ENCODE assay signal across 1 cellular context in genomic region chr9:128917151-128917849, GRCh38.
TF ChIP-seq lines count a peak whose summit lies in the region.

No MANE protein-coding gene starts in this region.

TF ChIP-seq in HepG2, 621 proteins besides CTCF, POLR2A, EP300 and RAD21 (continued from another document and continues in another):
- TF ChIP-seq, protein P1, sequence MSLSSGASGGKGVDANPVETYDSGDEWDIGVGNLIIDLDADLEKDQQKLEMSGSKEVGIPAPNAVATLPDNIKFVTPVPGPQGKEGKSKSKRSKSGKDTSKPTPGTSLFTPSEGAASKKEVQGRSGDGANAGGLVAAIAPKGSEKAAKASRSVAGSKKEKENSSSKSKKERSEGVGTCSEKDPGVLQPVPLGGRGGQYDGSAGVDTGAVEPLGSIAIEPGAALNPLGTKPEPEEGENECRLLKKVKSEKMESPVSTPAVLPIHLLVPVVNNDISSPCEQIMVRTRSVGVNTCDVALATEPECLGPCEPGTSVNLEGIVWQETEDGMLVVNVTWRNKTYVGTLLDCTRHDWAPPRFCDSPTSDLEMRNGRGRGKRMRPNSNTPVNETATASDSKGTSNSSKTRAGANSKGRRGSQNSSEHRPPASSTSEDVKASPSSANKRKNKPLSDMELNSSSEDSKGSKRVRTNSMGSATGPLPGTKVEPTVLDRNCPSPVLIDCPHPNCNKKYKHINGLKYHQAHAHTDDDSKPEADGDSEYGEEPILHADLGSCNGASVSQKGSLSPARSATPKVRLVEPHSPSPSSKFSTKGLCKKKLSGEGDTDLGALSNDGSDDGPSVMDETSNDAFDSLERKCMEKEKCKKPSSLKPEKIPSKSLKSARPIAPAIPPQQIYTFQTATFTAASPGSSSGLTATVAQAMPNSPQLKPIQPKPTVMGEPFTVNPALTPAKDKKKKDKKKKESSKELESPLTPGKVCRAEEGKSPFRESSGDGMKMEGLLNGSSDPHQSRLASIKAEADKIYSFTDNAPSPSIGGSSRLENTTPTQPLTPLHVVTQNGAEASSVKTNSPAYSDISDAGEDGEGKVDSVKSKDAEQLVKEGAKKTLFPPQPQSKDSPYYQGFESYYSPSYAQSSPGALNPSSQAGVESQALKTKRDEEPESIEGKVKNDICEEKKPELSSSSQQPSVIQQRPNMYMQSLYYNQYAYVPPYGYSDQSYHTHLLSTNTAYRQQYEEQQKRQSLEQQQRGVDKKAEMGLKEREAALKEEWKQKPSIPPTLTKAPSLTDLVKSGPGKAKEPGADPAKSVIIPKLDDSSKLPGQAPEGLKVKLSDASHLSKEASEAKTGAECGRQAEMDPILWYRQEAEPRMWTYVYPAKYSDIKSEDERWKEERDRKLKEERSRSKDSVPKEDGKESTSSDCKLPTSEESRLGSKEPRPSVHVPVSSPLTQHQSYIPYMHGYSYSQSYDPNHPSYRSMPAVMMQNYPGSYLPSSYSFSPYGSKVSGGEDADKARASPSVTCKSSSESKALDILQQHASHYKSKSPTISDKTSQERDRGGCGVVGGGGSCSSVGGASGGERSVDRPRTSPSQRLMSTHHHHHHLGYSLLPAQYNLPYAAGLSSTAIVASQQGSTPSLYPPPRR (CRISPR knock-in tag; IDR thresholded peaks at IDR 0.05; ENCODE audit: borderline replicate concordance) = peak; percentile 42; the same call in 1 of the 2 replicates
- TF ChIP-seq, protein P2, sequence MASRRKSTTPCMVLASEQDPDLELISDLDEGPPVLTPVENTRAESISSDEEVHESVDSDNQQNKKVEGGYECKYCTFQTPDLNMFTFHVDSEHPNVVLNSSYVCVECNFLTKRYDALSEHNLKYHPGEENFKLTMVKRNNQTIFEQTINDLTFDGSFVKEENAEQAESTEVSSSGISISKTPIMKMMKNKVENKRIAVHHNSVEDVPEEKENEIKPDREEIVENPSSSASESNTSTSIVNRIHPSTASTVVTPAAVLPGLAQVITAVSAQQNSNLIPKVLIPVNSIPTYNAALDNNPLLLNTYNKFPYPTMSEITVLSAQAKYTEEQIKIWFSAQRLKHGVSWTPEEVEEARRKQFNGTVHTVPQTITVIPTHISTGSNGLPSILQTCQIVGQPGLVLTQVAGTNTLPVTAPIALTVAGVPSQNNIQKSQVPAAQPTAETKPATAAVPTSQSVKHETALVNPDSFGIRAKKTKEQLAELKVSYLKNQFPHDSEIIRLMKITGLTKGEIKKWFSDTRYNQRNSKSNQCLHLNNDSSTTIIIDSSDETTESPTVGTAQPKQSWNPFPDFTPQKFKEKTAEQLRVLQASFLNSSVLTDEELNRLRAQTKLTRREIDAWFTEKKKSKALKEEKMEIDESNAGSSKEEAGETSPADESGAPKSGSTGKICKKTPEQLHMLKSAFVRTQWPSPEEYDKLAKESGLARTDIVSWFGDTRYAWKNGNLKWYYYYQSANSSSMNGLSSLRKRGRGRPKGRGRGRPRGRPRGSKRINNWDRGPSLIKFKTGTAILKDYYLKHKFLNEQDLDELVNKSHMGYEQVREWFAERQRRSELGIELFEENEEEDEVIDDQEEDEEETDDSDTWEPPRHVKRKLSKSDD (CRISPR knock-in tag; IDR thresholded peaks at IDR 0.05; ENCODE audit: low read depth) = peak; percentile 76
- TF ChIP-seq HIVEP1 (CRISPR knock-in tag; IDR thresholded peaks at IDR 0.05) = no peak; the same call in 1 of the 2 replicates
- TF ChIP-seq ZNF441 (CRISPR knock-in tag; IDR thresholded peaks at IDR 0.05; ENCODE audit: borderline replicate concordance) = peak; percentile 63; the same call in 1 of the 2 replicates
- TF ChIP-seq, protein P3, sequence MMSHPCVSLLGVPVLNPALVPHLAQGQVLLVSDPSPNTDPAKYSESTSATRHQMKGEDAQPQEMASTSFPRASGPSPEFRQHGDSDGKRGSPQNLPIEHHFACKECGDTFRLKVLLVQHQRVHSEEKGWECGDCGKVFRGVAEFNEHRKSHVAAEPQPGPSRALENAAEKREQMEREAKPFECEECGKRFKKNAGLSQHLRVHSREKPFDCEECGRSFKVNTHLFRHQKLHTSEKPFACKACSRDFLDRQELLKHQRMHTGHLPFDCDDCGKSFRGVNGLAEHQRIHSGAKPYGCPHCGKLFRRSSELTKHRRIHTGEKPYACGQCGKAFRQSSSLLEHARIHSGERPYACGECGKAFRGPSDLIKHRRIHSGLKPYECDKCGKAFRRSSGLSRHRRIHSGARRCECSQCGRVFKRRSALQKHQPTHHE (CRISPR knock-in tag; IDR thresholded peaks at IDR 0.05; ENCODE audit: borderline replicate concordance) = no peak
- TF ChIP-seq, protein P4, sequence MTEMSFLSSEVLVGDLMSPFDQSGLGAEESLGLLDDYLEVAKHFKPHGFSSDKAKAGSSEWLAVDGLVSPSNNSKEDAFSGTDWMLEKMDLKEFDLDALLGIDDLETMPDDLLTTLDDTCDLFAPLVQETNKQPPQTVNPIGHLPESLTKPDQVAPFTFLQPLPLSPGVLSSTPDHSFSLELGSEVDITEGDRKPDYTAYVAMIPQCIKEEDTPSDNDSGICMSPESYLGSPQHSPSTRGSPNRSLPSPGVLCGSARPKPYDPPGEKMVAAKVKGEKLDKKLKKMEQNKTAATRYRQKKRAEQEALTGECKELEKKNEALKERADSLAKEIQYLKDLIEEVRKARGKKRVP (CRISPR knock-in tag; IDR thresholded peaks at IDR 0.05) = 0 out of 4 replicates have a peak, but pooled peaks of 1 of the 2 experiments have one; percentile 48
- TF ChIP-seq AKAP8 (CRISPR knock-in tag; IDR thresholded peaks at IDR 0.05) = peak; percentile 81; the same call in 1 of the 2 replicates
- no peak for TF ChIP-seq LCORL (IDR thresholded peaks at IDR 0.05)
- peak; percentile 84; the same call in 1 of the 2 replicates for TF ChIP-seq LCORL (CRISPR knock-in tag; IDR thresholded peaks at IDR 0.05)
- no peak for TF ChIP-seq ZNF235 (CRISPR knock-in tag; IDR thresholded peaks at IDR 0.05; ENCODE audit: borderline replicate concordance)
- peak; percentile 27; the same call in 1 of the 2 replicates for TF ChIP-seq THAP11 (CRISPR knock-in tag; IDR thresholded peaks at IDR 0.05)
- TF ChIP-seq ZSCAN31 (CRISPR knock-in tag; IDR thresholded peaks at IDR 0.05; ENCODE audit: low read depth) = 0 out of 2 replicates have a peak, but pooled peaks have one; percentile 49
- TF ChIP-seq ZSCAN25 (CRISPR knock-in tag; IDR thresholded peaks at IDR 0.05) = 0 out of 2 replicates have a peak, but pooled peaks have one; percentile 66
- TF ChIP-seq NR2F6 (IDR thresholded peaks at IDR 0.05) = peak; percentile 24; the same call in 1 of the 2 replicates
- peak; percentile 59; the same call in 1 of the 2 replicates for TF ChIP-seq NR2F6 (CRISPR knock-in tag; IDR thresholded peaks at IDR 0.05)
- TF ChIP-seq ZNF547 (CRISPR knock-in tag; IDR thresholded peaks at IDR 0.05) = no peak
- peak; percentile 53; the same call in 1 of the 2 replicates for TF ChIP-seq ZMYM4 (CRISPR knock-in tag; IDR thresholded peaks at IDR 0.05)
- peak; percentile 43; the same call in 1 of the 2 replicates for TF ChIP-seq HNF4G (IDR thresholded peaks at IDR 0.05; ENCODE audit: borderline replicate concordance, low read depth, low read length)
- no peak; the same call in 1 of the 2 replicates for TF ChIP-seq HNF4G (CRISPR knock-in tag; IDR thresholded peaks at IDR 0.05; ENCODE audit: borderline replicate concordance, low read depth)
- TF ChIP-seq GATAD1 (CRISPR knock-in tag; IDR thresholded peaks at IDR 0.05) = 0 out of 2 replicates have a peak, but pooled peaks have one; percentile 17
- TF ChIP-seq REPIN1 (CRISPR knock-in tag; IDR thresholded peaks at IDR 0.05; ENCODE audit: borderline replicate concordance, low read depth) = 0 out of 2 replicates have a peak, but pooled peaks have one; percentile 38
- no peak for TF ChIP-seq THAP9 (CRISPR knock-in tag; IDR thresholded peaks at IDR 0.05; ENCODE audit: borderline replicate concordance)
- TF ChIP-seq, protein P5, sequence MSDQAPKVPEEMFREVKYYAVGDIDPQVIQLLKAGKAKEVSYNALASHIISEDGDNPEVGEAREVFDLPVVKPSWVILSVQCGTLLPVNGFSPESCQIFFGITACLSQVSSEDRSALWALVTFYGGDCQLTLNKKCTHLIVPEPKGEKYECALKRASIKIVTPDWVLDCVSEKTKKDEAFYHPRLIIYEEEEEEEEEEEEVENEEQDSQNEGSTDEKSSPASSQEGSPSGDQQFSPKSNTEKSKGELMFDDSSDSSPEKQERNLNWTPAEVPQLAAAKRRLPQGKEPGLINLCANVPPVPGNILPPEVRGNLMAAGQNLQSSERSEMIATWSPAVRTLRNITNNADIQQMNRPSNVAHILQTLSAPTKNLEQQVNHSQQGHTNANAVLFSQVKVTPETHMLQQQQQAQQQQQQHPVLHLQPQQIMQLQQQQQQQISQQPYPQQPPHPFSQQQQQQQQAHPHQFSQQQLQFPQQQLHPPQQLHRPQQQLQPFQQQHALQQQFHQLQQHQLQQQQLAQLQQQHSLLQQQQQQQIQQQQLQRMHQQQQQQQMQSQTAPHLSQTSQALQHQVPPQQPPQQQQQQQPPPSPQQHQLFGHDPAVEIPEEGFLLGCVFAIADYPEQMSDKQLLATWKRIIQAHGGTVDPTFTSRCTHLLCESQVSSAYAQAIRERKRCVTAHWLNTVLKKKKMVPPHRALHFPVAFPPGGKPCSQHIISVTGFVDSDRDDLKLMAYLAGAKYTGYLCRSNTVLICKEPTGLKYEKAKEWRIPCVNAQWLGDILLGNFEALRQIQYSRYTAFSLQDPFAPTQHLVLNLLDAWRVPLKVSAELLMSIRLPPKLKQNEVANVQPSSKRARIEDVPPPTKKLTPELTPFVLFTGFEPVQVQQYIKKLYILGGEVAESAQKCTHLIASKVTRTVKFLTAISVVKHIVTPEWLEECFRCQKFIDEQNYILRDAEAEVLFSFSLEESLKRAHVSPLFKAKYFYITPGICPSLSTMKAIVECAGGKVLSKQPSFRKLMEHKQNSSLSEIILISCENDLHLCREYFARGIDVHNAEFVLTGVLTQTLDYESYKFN (CRISPR knock-in tag; conservative IDR thresholded peaks at IDR 0.05) = peak; percentile 92
- TF ChIP-seq KLF12 (CRISPR knock-in tag; IDR thresholded peaks at IDR 0.05; ENCODE audit: borderline replicate concordance) = peak; percentile 60; the same call in 1 of the 2 replicates
- peak; percentile 81 for TF ChIP-seq ZNF772 (CRISPR knock-in tag; IDR thresholded peaks at IDR 0.05)
- no peak for TF ChIP-seq HNRNPLL (IDR thresholded peaks at IDR 0.05; ENCODE audit: low read depth, low read length, poor library complexity, severe bottlenecking)
- TF ChIP-seq, protein P6, sequence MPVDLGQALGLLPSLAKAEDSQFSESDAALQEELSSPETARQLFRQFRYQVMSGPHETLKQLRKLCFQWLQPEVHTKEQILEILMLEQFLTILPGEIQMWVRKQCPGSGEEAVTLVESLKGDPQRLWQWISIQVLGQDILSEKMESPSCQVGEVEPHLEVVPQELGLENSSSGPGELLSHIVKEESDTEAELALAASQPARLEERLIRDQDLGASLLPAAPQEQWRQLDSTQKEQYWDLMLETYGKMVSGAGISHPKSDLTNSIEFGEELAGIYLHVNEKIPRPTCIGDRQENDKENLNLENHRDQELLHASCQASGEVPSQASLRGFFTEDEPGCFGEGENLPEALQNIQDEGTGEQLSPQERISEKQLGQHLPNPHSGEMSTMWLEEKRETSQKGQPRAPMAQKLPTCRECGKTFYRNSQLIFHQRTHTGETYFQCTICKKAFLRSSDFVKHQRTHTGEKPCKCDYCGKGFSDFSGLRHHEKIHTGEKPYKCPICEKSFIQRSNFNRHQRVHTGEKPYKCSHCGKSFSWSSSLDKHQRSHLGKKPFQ (CRISPR knock-in tag; IDR thresholded peaks at IDR 0.05; ENCODE audit: insufficient replicate concordance) = peak; percentile 50
- TF ChIP-seq E2F2 (CRISPR knock-in tag; IDR thresholded peaks at IDR 0.05; ENCODE audit: borderline replicate concordance) = no peak
- TF ChIP-seq NRL (CRISPR knock-in tag; IDR thresholded peaks at IDR 0.05; ENCODE audit: borderline replicate concordance) = peak; percentile 65; the same call in 1 of the 2 replicates
- TF ChIP-seq FOXO1 (CRISPR knock-in tag; IDR thresholded peaks at IDR 0.05) = peak; percentile 23; the same call in 1 of the 2 replicates
- TF ChIP-seq ZSCAN21 (CRISPR knock-in tag; IDR thresholded peaks at IDR 0.05; ENCODE audit: borderline replicate concordance) = peak; percentile 41; the same call in 1 of the 2 replicates
- peak; percentile 71 for TF ChIP-seq ZNF350 (CRISPR knock-in tag; IDR thresholded peaks at IDR 0.05; ENCODE audit: borderline replicate concordance, low read depth)
- peak; percentile 79; the same call in 1 of the 2 replicates for TF ChIP-seq ZNF746 (CRISPR knock-in tag; IDR thresholded peaks at IDR 0.05)
- no peak for TF ChIP-seq ZMAT5 (CRISPR knock-in tag; IDR thresholded peaks at IDR 0.05; ENCODE audit: borderline replicate concordance, low read depth)
- no peak for TF ChIP-seq ZNF552 (CRISPR knock-in tag; IDR thresholded peaks at IDR 0.05; ENCODE audit: borderline replicate concordance)
- 0 out of 2 replicates have a peak, but pooled peaks have one; percentile 81 for TF ChIP-seq ZNF879 (CRISPR knock-in tag; IDR thresholded peaks at IDR 0.05)
- TF ChIP-seq SALL1 (CRISPR knock-in tag; IDR thresholded peaks at IDR 0.05) = peak; percentile 73
- peak; percentile 69 for TF ChIP-seq MYC (CRISPR knock-in tag; IDR thresholded peaks at IDR 0.05; ENCODE audit: borderline replicate concordance)
- no peak for TF ChIP-seq ZNF468 (CRISPR knock-in tag; IDR thresholded peaks at IDR 0.05)
- peak; percentile 57; the same call in 1 of the 2 replicates for TF ChIP-seq HOXA9 (CRISPR knock-in tag; IDR thresholded peaks at IDR 0.05; ENCODE audit: borderline replicate concordance)
- TF ChIP-seq ZNF883 (CRISPR knock-in tag; IDR thresholded peaks at IDR 0.05; ENCODE audit: not compliant biosample characterization) = peak; percentile 29
